ENCODE assay signal across 8 cellular contexts in the genomic region with DNA sequence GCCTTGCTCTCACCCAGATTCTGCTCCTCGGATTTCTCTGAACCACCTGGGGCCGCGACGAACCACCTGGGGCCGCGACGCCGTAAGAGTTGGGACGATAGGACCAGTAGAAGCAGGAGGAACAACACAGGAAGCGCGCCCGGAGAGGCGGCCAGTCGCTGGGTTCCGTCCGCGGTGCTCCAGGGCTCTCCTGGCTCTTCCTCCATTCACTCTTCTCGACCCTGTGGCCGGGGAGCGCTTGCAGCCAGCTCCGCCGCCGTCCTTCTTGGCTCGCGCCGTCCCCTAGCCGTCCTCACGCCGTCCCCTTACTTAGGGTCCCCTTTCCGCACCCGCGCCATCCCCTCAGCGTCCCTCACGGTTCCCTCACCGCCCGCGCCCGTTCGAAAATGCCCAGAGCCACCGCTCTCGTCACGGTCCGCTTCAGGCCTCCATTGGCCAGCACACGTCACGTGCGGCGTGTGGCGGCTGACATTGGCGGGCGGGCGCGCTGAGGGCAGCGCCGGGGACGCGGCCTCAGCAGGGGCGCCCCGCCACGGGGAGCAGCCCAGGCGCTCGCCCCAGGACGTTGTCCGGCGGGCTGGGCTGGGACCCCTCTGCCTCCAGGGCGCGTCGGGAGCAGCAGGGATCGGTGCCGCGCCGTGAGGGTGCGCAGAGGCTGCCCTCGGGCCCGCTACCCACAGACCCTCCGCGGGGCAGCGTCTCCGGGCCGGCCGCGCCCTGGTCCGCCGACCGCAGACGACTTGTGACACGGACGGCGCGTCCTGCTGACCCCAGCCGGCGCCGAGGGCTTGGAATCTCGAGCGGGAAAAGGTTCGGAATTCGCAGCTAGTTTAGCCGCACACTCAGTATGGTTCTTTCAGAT. TPM values are rescaled to one million over a fixed set of nuclear protein-coding genes. Genes with fewer than 3 reads are reported as not detected.
DNase-seq lines count a peak whose midpoint lies in the region; ATAC-seq, FAIRE-seq and TF ChIP-seq lines count a peak whose summit lies in the region.

No MANE protein-coding gene starts in this region.

- BruUV-seq in endothelial cell of umbilical vein (replicated peaks; lab: Mats Ljungman, UMichigan) = TSS peak; percentile 67

- no peaks in the 10 kb centered on the region for H4K20me1 ChIP-seq in endothelial cell of umbilical vein (replicated peaks; ENCODE audit: control insufficient read depth, extremely low read depth, insufficient read depth, low read length)

- peak; percentile 58 for TF ChIP-seq POLR2A in endothelial cell of umbilical vein (IDR thresholded peaks at IDR 0.05; ENCODE audit: low read depth, low read length)

- peaks cover 0 to 4% of the 10 kb centered on the region in 2 donors for H3K27me3 Mint-ChIP-seq in CD4-positive, alpha-beta memory T cell
- no peaks in the 10 kb centered on the region for H3K27me3 Mint-ChIP-seq in activated CD8-positive, alpha-beta memory T cell treated with anti-CD3 and anti-CD28 coated beads, Interleukin-2, amount 10 ng/mL, durations not matched to agents 7 days and 5 days

- peaks cover 12% of the 10 kb centered on the region for H3K4me1 ChIP-seq in CD4-positive, alpha-beta memory T cell (ENCODE audit: insufficient read depth, low read length)
- peaks cover 14% of the 10 kb centered on the region for H3K4me1 ChIP-seq in endothelial cell of umbilical vein (ENCODE audit: control insufficient read depth, extremely low read depth, insufficient read depth, low read length)

- H3K27ac ChIP-seq in CD4-positive, alpha-beta memory T cell (ENCODE audit: low read depth, low read length) = peak overlapping the region; percentile 57
- H3K27ac ChIP-seq in endothelial cell of umbilical vein (ENCODE audit: insufficient read depth, low read depth, low read length) = peak overlapping the region; percentile 54

- H3K9ac ChIP-seq in endothelial cell of umbilical vein (replicated peaks; ENCODE audit: extremely low read depth, insufficient read depth, low read length) = peak overlapping the region; percentile 70

- CTCF ChIA-PET in CD4-positive, alpha-beta memory T cell (lab: Charles Lee; ENCODE audit: partially characterized antibody) = interaction anchor here (1.9 kb wide), 1 partner anchor 15 kb away, joined by 5 read pairs; no protein-coding TSS in a partner anchor
- CTCF ChIA-PET in activated CD8-positive, alpha-beta memory T cell treated with anti-CD3 and anti-CD28 coated beads, Interleukin-2, amount 10 ng/mL, durations not matched to agents 7 days and 5 days (lab: Charles Lee) = interaction anchor here (1.0 to 2.0 kb wide), 2 partner anchors 143 to 183 kb away, joined by 3 to 5 read pairs; no protein-coding TSS in a partner anchor
- CTCF ChIA-PET in endothelial cell of umbilical vein (lab: Charles Lee) = interaction anchor here (1.0 to 2.6 kb wide), 3 partner anchors 17 to 183 kb away, joined by 4 to 27 read pairs (median 13); no protein-coding TSS in a partner anchor

- dilution Hi-C loops in endothelial cell of umbilical vein (cut with MboI; ENCODE audit: extremely low pct_ligation_motif_present, low sequenced_read_pairs) = no loop called here

- intact Hi-C loops in CD4-positive, alpha-beta memory T cell (cut with micrococcal nuclease) = no loop called here
- intact Hi-C loops in endothelial cell of umbilical vein (cut with micrococcal nuclease) = loop anchor here (1.0 to 2.0 kb wide), 3 partner anchors 16 to 578 kb away; a partner anchor contains a TSS

- no peaks in the 10 kb centered on the region for H3K9me3 ChIP-seq in CD4-positive, alpha-beta memory T cell (ENCODE audit: control insufficient read depth in 1 of 2, low read length in 2 of 2)
- no peaks in the 10 kb centered on the region for H3K9me3 ChIP-seq in endothelial cell of umbilical vein (replicated peaks; ENCODE audit: control insufficient read depth, insufficient read depth, low read length)

- peak overlapping the region; percentile 93 for H2AFZ ChIP-seq in endothelial cell of umbilical vein (ENCODE audit: low read depth, low read length)

- H3K79me2 ChIP-seq in endothelial cell of umbilical vein (ENCODE audit: control insufficient read depth, insufficient read depth, low read length) = no peaks in the 10 kb centered on the region

- H3K4me3 ChIP-seq in CD4-positive, alpha-beta memory T cell (ENCODE audit: low read length in 2 of 2) = peak overlapping the region; percentile 64 to 82
- H3K4me3 ChIP-seq in endothelial cell of umbilical vein (replicated peaks in 1 of 3; ENCODE audit: insufficient read depth in 1 of 3, low read depth in 1 of 3, low read length in 3 of 3) = peak overlapping the region; percentile 70 to 87 (median 86)

- POLR2A ChIA-PET in CD4-positive, alpha-beta memory T cell (lab: Charles Lee; ENCODE audit: partially characterized antibody) = no interaction called here
- POLR2A ChIA-PET in endothelial cell of umbilical vein (lab: Charles Lee) = no interaction called here

- peak overlapping the region; percentile 75 to 99 (median 96) for H3K27ac Mint-ChIP-seq in CD4-positive, alpha-beta memory T cell
- H3K27ac Mint-ChIP-seq in activated CD8-positive, alpha-beta memory T cell treated with anti-CD3 and anti-CD28 coated beads, Interleukin-2, amount 10 ng/mL, durations not matched to agents 7 days and 5 days = peak overlapping the region; percentile 95

- H3K4me2 ChIP-seq in endothelial cell of umbilical vein (ENCODE audit: insufficient read depth, low read length) = peak overlapping the region; percentile 93

- no peaks in the 10 kb centered on the region for H3K27me3 ChIP-seq in CD4-positive, alpha-beta memory T cell (ENCODE audit: insufficient read depth, low read length)
- H3K27me3 ChIP-seq in endothelial cell of umbilical vein (ENCODE audit: control insufficient read depth in 2 of 2, insufficient read depth in 2 of 2, low read length in 2 of 2) = no peaks in the 10 kb centered on the region

- H3K9me1 ChIP-seq in endothelial cell of umbilical vein (replicated peaks; ENCODE audit: control insufficient read depth, extremely low read depth, insufficient read depth, low read length) = no peaks in the 10 kb centered on the region

- peaks cover 0 to 6% of the 10 kb centered on the region in 2 donors for H3K36me3 Mint-ChIP-seq in CD4-positive, alpha-beta memory T cell
- H3K36me3 Mint-ChIP-seq in activated CD8-positive, alpha-beta memory T cell treated with anti-CD3 and anti-CD28 coated beads, Interleukin-2, amount 10 ng/mL, durations not matched to agents 7 days and 5 days = peaks cover 9% of the 10 kb centered on the region

- ATAC-seq in GM19395 (IDR thresholded peaks at IDR 0.05; ENCODE audit: unreplicated experiment) (peak; percentile 96), HG03558 (IDR thresholded peaks at IDR 0.05; ENCODE audit: extremely low read depth, unreplicated experiment) (peak; percentile 74)
- peak; percentile 100 for ATAC-seq in activated CD8-positive, alpha-beta memory T cell treated with anti-CD3 and anti-CD28 coated beads, Interleukin-2, amount 10 ng/mL, durations not matched to agents 7 days and 5 days

- H3K9me3 Mint-ChIP-seq in CD4-positive, alpha-beta memory T cell = peaks cover 0 to 3% (median 0%) of the 10 kb centered on the region in 8 donors
- peaks cover 3% of the 10 kb centered on the region for H3K9me3 Mint-ChIP-seq in activated CD8-positive, alpha-beta memory T cell treated with anti-CD3 and anti-CD28 coated beads, Interleukin-2, amount 10 ng/mL, durations not matched to agents 7 days and 5 days (ENCODE audit: low read depth)

- no peaks in the 10 kb centered on the region for H3K36me3 ChIP-seq in CD4-positive, alpha-beta memory T cell (ENCODE audit: insufficient read depth, low read length)
- H3K36me3 ChIP-seq in endothelial cell of umbilical vein (ENCODE audit: control insufficient read depth in 2 of 2, extremely low read depth in 1 of 2, insufficient read depth in 2 of 2, low read length in 2 of 2) = no peaks in the 10 kb centered on the region

- peak overlapping the region; percentile 96 to 100 (median 99) for H3K4me3 Mint-ChIP-seq in CD4-positive, alpha-beta memory T cell
- H3K4me3 Mint-ChIP-seq in activated CD8-positive, alpha-beta memory T cell treated with anti-CD3 and anti-CD28 coated beads, Interleukin-2, amount 10 ng/mL, durations not matched to agents 7 days and 5 days = peak overlapping the region; percentile 99

- no peak for TF ChIP-seq CTCF in endothelial cell of umbilical vein (IDR thresholded peaks at IDR 0.05; ENCODE audit: extremely low read depth in 1 of 2, insufficient read depth in 1 of 2, low read depth in 1 of 2, low read length in 2 of 2)

- peaks cover 13 to 24% (median 19%) of the 10 kb centered on the region in 4 donors for H3K4me1 Mint-ChIP-seq in CD4-positive, alpha-beta memory T cell
- H3K4me1 Mint-ChIP-seq in activated CD8-positive, alpha-beta memory T cell treated with anti-CD3 and anti-CD28 coated beads, Interleukin-2, amount 10 ng/mL, durations not matched to agents 7 days and 5 days = peaks cover 23% of the 10 kb centered on the region

- DNase-seq in CD4-positive, alpha-beta memory T cell = peak; percentile 71 to 79 (median 75)
- peak; percentile 91 for DNase-seq in NCI-H82 (lab: John Stamatoyannopoulos, UW)
- DNase-seq in activated CD8-positive, alpha-beta memory T cell treated with anti-CD3 and anti-CD28 coated beads, Interleukin-2, amount 10 ng/mL, durations not matched to agents 7 days and 5 days = peak; percentile 86
- peak; percentile 88 for DNase-seq in endothelial cell of umbilical vein (ENCODE audit: low read depth, low spot score)
- peak; percentile 92 for DNase-seq in midbrain (lab: John Stamatoyannopoulos, UW)
- peak; percentile 51 to 64 for DNase-seq in stimulated activated CD8-positive, alpha-beta memory T cell treated with anti-CD3 and anti-CD28 coated beads, Interleukin-2, amount 100 ng/mL, for 1 hour (ENCODE audit: low read depth in 2 of 2)

- FAIRE-seq in endothelial cell of umbilical vein (lab: Jason Lieb, UNC) = peak; percentile 87

TF ChIP-seq in endothelial cell of umbilical vein, 7 proteins besides CTCF, POLR2A, EP300 and RAD21 (continues in another document):
- no peak for TF ChIP-seq JUN (IDR thresholded peaks at IDR 0.05; ENCODE audit: borderline replicate concordance, insufficient read depth, insufficient read length, low read depth)
- peak; percentile 70 for TF ChIP-seq POLR2AphosphoS5 (IDR thresholded peaks at IDR 0.05; ENCODE audit: insufficient read depth, low read depth, low read length)
- no peak for TF ChIP-seq GATA2 (IDR thresholded peaks at IDR 0.05; ENCODE audit: insufficient read depth, insufficient read length, low read depth, low read length)

RNA-seq across cellular contexts. Expression of a gene that starts 53.7 kb away (rescaled TPM):
- 1 to 10 TPM; 5.1 to 5.5 TPM for total RNA-seq in CD4-positive, alpha-beta memory T cell
- 1 to 10 TPM; 1.7 to 2.1 TPM for polyA plus RNA-seq in CD4-positive, alpha-beta memory T cell
- total RNA-seq in activated CD8-positive, alpha-beta memory T cell treated with anti-CD3 and anti-CD28 coated beads, Interleukin-2, amount 10 ng/mL, durations not matched to agents 7 days and 5 days = 1 to 10 TPM; 5.2 to 6.5 TPM
- total RNA-seq in endothelial cell of umbilical vein = 9.1 TPM in 2 replicates
- polyA plus RNA-seq in endothelial cell of umbilical vein = 3.5 and 4.3 TPM in 2 replicates
- 3.8 and 4.4 TPM in 2 replicates for polyA plus RNA-seq in endothelial cell of umbilical vein (2011; cell fraction: cytosol; rRNA removed)
- polyA plus RNA-seq in endothelial cell of umbilical vein (2011; cell fraction: nucleus; rRNA removed) = 22.3 and 26.3 TPM in 2 replicates
- 5.8 and 6.0 TPM in 2 replicates for polyA plus RNA-seq in endothelial cell of umbilical vein (2012)
- 12.5 and 13.3 TPM in 2 replicates for polyA minus RNA-seq in endothelial cell of umbilical vein
- 5.7 TPM for polyA minus RNA-seq in endothelial cell of umbilical vein (2011; cell fraction: cytosol; rRNA and poly(A)+ RNA removed)
- 17.6 and 24.0 TPM in 2 replicates for polyA minus RNA-seq in endothelial cell of umbilical vein (2011; cell fraction: nucleus; rRNA and poly(A)+ RNA removed)

Comparison
In these comparisons a context has a peak if more than half of its experiments do, and no peak if none do; other contexts are left out.
1. Peak in every context shown above with its lines: DNase-seq, ATAC-seq, H3K4me3 ChIP-seq and H3K27ac ChIP-seq.